ENCODE assay signal across 8 cellular contexts in genomic region chr16:25107466-25107792, GRCh38. TPM values are rescaled to one million over a fixed set of nuclear protein-coding genes. Genes with fewer than 3 reads are reported as not detected.
DNase-seq lines count a peak whose midpoint lies in the region; ATAC-seq, FAIRE-seq and TF ChIP-seq lines count a peak whose summit lies in the region.

No MANE protein-coding gene starts in this region.

- H3K27me3 ChIP-seq in HUES64 (ENCODE audit: insufficient read depth, low read length) (peaks cover 9% of the 10 kb centered on the region; the same call in 1 of the 2 replicates), iPS-15b (ENCODE audit: control insufficient read depth, insufficient read depth, low read length) (no peaks in the 10 kb centered on the region)

- no peak for ATAC-seq in stimulated activated naive B cell treated with anti-CD40 and anti-IgM and Interleukin-4, amounts not matched to agents 10 μg/mL and 1 μg/mL and 100 μg/mL, for 72 hours (replicated peaks)
- ATAC-seq in HG02870 (IDR thresholded peaks at IDR 0.05; ENCODE audit: unreplicated experiment), result no peak
- no peak for ATAC-seq in GM21723 (IDR thresholded peaks at IDR 0.05; ENCODE audit: unreplicated experiment)

- DNase-seq in activated T-helper 2 cell treated with anti-CD3 and anti-CD28 coated beads, Interferon-gamma antibody, Interleukin-2, Interleukin-4, amounts not matched to agents 10 μg/mL and 5 μg/mL and 100 μg/mL, durations not matched to agents 14 hours and 24 hours and 36 hours (ENCODE audit: low spot score), result no peak
- no peak for DNase-seq in stimulated activated naive B cell treated with anti-CD40 and anti-IgM and Interleukin-4, amounts not matched to agents 10 μg/mL and 1 μg/mL and 100 μg/mL, for 72 hours
- no peak for DNase-seq in GM19240 (ENCODE audit: insufficient read length, low spot score)
- DNase-seq in D721Med (ENCODE audit: insufficient read length, low spot score), result no peak

- H3K36me3 Mint-ChIP-seq in activated T-helper 2 cell treated with anti-CD3 and anti-CD28 coated beads, Interferon-gamma antibody, Interleukin-2, Interleukin-4, amounts not matched to agents 10 μg/mL and 5 μg/mL and 100 μg/mL, durations not matched to agents 14 hours and 24 hours and 36 hours (ENCODE audit: low read depth), result no peaks in the 10 kb centered on the region
- H3K36me3 Mint-ChIP-seq in stimulated activated naive B cell treated with anti-CD40 and anti-IgM and Interleukin-4, amounts not matched to agents 10 μg/mL and 1 μg/mL and 100 μg/mL, for 72 hours, result peaks cover 0 to 4% of the 10 kb centered on the region in 2 donors

- H3K9me3 Mint-ChIP-seq in activated T-helper 2 cell treated with anti-CD3 and anti-CD28 coated beads, Interferon-gamma antibody, Interleukin-2, Interleukin-4, amounts not matched to agents 10 μg/mL and 5 μg/mL and 100 μg/mL, durations not matched to agents 14 hours and 24 hours and 36 hours, result no peaks in the 10 kb centered on the region
- H3K9me3 Mint-ChIP-seq in stimulated activated naive B cell treated with anti-CD40 and anti-IgM and Interleukin-4, amounts not matched to agents 10 μg/mL and 1 μg/mL and 100 μg/mL, for 72 hours, result no peaks in the 10 kb centered on the region

- 36% methylated on average over 7 of the region's 7 CpGs for WGBS in HUES64

- no peaks in the 10 kb centered on the region for H3K27me3 Mint-ChIP-seq in activated T-helper 2 cell treated with anti-CD3 and anti-CD28 coated beads, Interferon-gamma antibody, Interleukin-2, Interleukin-4, amounts not matched to agents 10 μg/mL and 5 μg/mL and 100 μg/mL, durations not matched to agents 14 hours and 24 hours and 36 hours (ENCODE audit: low read depth)
- no peaks in the 10 kb centered on the region for H3K27me3 Mint-ChIP-seq in stimulated activated naive B cell treated with anti-CD40 and anti-IgM and Interleukin-4, amounts not matched to agents 10 μg/mL and 1 μg/mL and 100 μg/mL, for 72 hours

- H3K36me3 ChIP-seq in HUES64 (ENCODE audit: insufficient read depth, low read length) (no peaks in the 10 kb centered on the region), iPS-15b (ENCODE audit: control insufficient read depth, insufficient read depth, low read length) (no peaks in the 10 kb centered on the region)

- H3K9me3 ChIP-seq in HUES64 (ENCODE audit: insufficient read depth, low read depth, low read length) (no peaks in the 10 kb centered on the region), iPS-15b (ENCODE audit: control insufficient read depth, insufficient read depth, low read length) (no peaks in the 10 kb centered on the region)

- H3K4me1 ChIP-seq in HUES64 (ENCODE audit: insufficient read depth, low read length) (no peaks in the 10 kb centered on the region), iPS-15b (ENCODE audit: control insufficient read depth, insufficient read depth, low read length) (peaks cover 5% of the 10 kb centered on the region)

- H3K4me3 Mint-ChIP-seq in activated T-helper 2 cell treated with anti-CD3 and anti-CD28 coated beads, Interferon-gamma antibody, Interleukin-2, Interleukin-4, amounts not matched to agents 10 μg/mL and 5 μg/mL and 100 μg/mL, durations not matched to agents 14 hours and 24 hours and 36 hours (ENCODE audit: low read depth), result peak overlapping the region; percentile 94
- peak overlapping the region; percentile 86 to 95 for H3K4me3 Mint-ChIP-seq in stimulated activated naive B cell treated with anti-CD40 and anti-IgM and Interleukin-4, amounts not matched to agents 10 μg/mL and 1 μg/mL and 100 μg/mL, for 72 hours

- H3K9ac ChIP-seq in HUES64 (ENCODE audit: low read depth, low read length) (peak overlapping the region; percentile 84), iPS-15b (ENCODE audit: low read depth, low read length) (peak overlapping the region; percentile 93)

- H3K27ac ChIP-seq in HUES64 (ENCODE audit: low read depth, low read length), result no peak overlapping the region

- no peak for TF ChIP-seq CTCF in D721Med (IDR thresholded peaks at IDR 0.05; ENCODE audit: insufficient read depth, missing control alignments)

- no peak for FAIRE-seq in D721Med (lab: Jason Lieb, UNC)

- peaks cover 32% of the 10 kb centered on the region for H3K4me1 Mint-ChIP-seq in activated T-helper 2 cell treated with anti-CD3 and anti-CD28 coated beads, Interferon-gamma antibody, Interleukin-2, Interleukin-4, amounts not matched to agents 10 μg/mL and 5 μg/mL and 100 μg/mL, durations not matched to agents 14 hours and 24 hours and 36 hours (ENCODE audit: low read depth)
- H3K4me1 Mint-ChIP-seq in stimulated activated naive B cell treated with anti-CD40 and anti-IgM and Interleukin-4, amounts not matched to agents 10 μg/mL and 1 μg/mL and 100 μg/mL, for 72 hours, result peaks cover 16 to 29% of the 10 kb centered on the region in 2 donors

- intact Hi-C loops in activated T-helper 2 cell treated with anti-CD3 and anti-CD28 coated beads, Interferon-gamma antibody, Interleukin-2, Interleukin-4, amounts not matched to agents 10 μg/mL and 5 μg/mL and 100 μg/mL, durations not matched to agents 14 hours and 24 hours and 36 hours (cut with micrococcal nuclease), result loop anchor here (1.0 kb wide), 2 partner anchors 14 to 52 kb away; no protein-coding TSS in a partner anchor

- H3K27ac Mint-ChIP-seq in activated T-helper 2 cell treated with anti-CD3 and anti-CD28 coated beads, Interferon-gamma antibody, Interleukin-2, Interleukin-4, amounts not matched to agents 10 μg/mL and 5 μg/mL and 100 μg/mL, durations not matched to agents 14 hours and 24 hours and 36 hours, result peak overlapping the region; percentile 92
- peak overlapping the region; percentile 95 for H3K27ac Mint-ChIP-seq in stimulated activated naive B cell treated with anti-CD40 and anti-IgM and Interleukin-4, amounts not matched to agents 10 μg/mL and 1 μg/mL and 100 μg/mL, for 72 hours

- peak overlapping the region; percentile 80 for H3K4me3 ChIP-seq in HUES64 (ENCODE audit: low read length)
- peak overlapping the region; percentile 97 for H3K4me3 ChIP-seq in iPS-15b (ENCODE audit: low read depth, low read length)

RNA-seq across cellular contexts. Expression of gene LCMT1, which starts 4.1 kb away (rescaled TPM):
- 54.8 TPM for polyA plus RNA-seq in HUES64 (2013, experiment 1 of 2)
- 61.2 TPM for polyA plus RNA-seq in HUES64 (2013, experiment 2 of 2)
- 34.1 and 38.6 TPM in 2 replicates for total RNA-seq in activated T-helper 2 cell treated with anti-CD3 and anti-CD28 coated beads, Interferon-gamma antibody, Interleukin-2, Interleukin-4, amounts not matched to agents 10 μg/mL and 5 μg/mL and 100 μg/mL, durations not matched to agents 14 hours and 24 hours and 36 hours
